ENCODE assay signal across 1 cellular context in genomic region chr3:125374996-125375941, GRCh38.
TF ChIP-seq lines count a peak whose summit lies in the region.

Gene ZNF148 (minus strand): TSS chr3:125375325. CDS start chr3:125313640, 61,685 bp downstream.

TF ChIP-seq in HepG2, 621 proteins besides CTCF, POLR2A, EP300 and RAD21 (continued from another document and continues in another):
- TF ChIP-seq ZNF318 (CRISPR knock-in tag; IDR thresholded peaks at IDR 0.05): no peak
- TF ChIP-seq SP5 (CRISPR knock-in tag; IDR thresholded peaks at IDR 0.05; ENCODE audit: borderline replicate concordance, low read depth): peak; percentile 34; the same call in 1 of the 2 replicates
- peak; percentile 69; the same call in 1 of the 2 replicates for TF ChIP-seq ZBTB42 (CRISPR knock-in tag; IDR thresholded peaks at IDR 0.05)
- no peak; the same call in 1 of the 2 replicates for TF ChIP-seq FOXC1 (CRISPR knock-in tag; IDR thresholded peaks at IDR 0.05; ENCODE audit: borderline replicate concordance)
- no peak for TF ChIP-seq HOXA7 (CRISPR knock-in tag; IDR thresholded peaks at IDR 0.05)
- no peak for TF ChIP-seq MBD4 (IDR thresholded peaks at IDR 0.05; ENCODE audit: borderline replicate concordance, low read length)
- TF ChIP-seq CSRNP2 (CRISPR knock-in tag; conservative IDR thresholded peaks at IDR 0.05; ENCODE audit: low read depth): peak; percentile 78; the same call in 1 of the 2 replicates
- TF ChIP-seq TAF1 (CRISPR knock-in tag; IDR thresholded peaks at IDR 0.05): peak; percentile 92
- peak; percentile 93 for TF ChIP-seq PHF8 (CRISPR knock-in tag; IDR thresholded peaks at IDR 0.05)
- TF ChIP-seq PAWR (CRISPR knock-in tag; IDR thresholded peaks at IDR 0.05; ENCODE audit: borderline replicate concordance): no peak
- TF ChIP-seq MIER2 (CRISPR knock-in tag; IDR thresholded peaks at IDR 0.05): no peak
- TF ChIP-seq E2F5 (CRISPR knock-in tag; conservative IDR thresholded peaks at IDR 0.05): peak; percentile 62; the same call in 1 of the 2 replicates
- TF ChIP-seq ZNF331 (CRISPR knock-in tag; IDR thresholded peaks at IDR 0.05): peak; percentile 83
- TF ChIP-seq TRIM22 (IDR thresholded peaks at IDR 0.05): no peak
- peak; percentile 44; the same call in 1 of the 2 replicates for TF ChIP-seq ZSCAN25 (CRISPR knock-in tag; IDR thresholded peaks at IDR 0.05)
- peak; percentile 98 for TF ChIP-seq KMT2B (CRISPR knock-in tag; IDR thresholded peaks at IDR 0.05)
- TF ChIP-seq SOX6 (IDR thresholded peaks at IDR 0.05): no peak
- peak; percentile 40; the same call in 1 of the 2 replicates for TF ChIP-seq SOX6 (CRISPR knock-in tag; IDR thresholded peaks at IDR 0.05)
- no peak for TF ChIP-seq IKZF4 (CRISPR knock-in tag; IDR thresholded peaks at IDR 0.05; ENCODE audit: borderline replicate concordance, low read depth, not compliant biosample characterization)
- no peak for TF ChIP-seq DNMT1 (CRISPR knock-in tag; IDR thresholded peaks at IDR 0.05)
- no peak for TF ChIP-seq RCOR2 (CRISPR knock-in tag; IDR thresholded peaks at IDR 0.05)
- no peak for TF ChIP-seq LRRFIP1 (CRISPR knock-in tag; conservative IDR thresholded peaks at IDR 0.05)
- 0 out of 2 replicates have a peak, but pooled peaks have one; percentile 50 for TF ChIP-seq STAT5B (CRISPR knock-in tag; IDR thresholded peaks at IDR 0.05)
- TF ChIP-seq ZNF441 (CRISPR knock-in tag; IDR thresholded peaks at IDR 0.05; ENCODE audit: borderline replicate concordance): peak; percentile 12; the same call in 1 of the 2 replicates
- peak; percentile 27; the same call in 1 of the 2 replicates for TF ChIP-seq TBX3 (IDR thresholded peaks at IDR 0.05; ENCODE audit: borderline replicate concordance)
- no peak for TF ChIP-seq SP140L (CRISPR knock-in tag; IDR thresholded peaks at IDR 0.05; ENCODE audit: borderline replicate concordance)
- peak; percentile 89 for TF ChIP-seq ERF (CRISPR knock-in tag; IDR thresholded peaks at IDR 0.05)
- peak; percentile 90 for TF ChIP-seq TEAD3 (CRISPR knock-in tag; optimal IDR thresholded peaks at IDR 0.05; ENCODE audit: borderline replicate concordance)
- TF ChIP-seq ZSCAN31 (CRISPR knock-in tag; IDR thresholded peaks at IDR 0.05; ENCODE audit: low read depth): peak; percentile 84; the same call in 1 of the 2 replicates
- TF ChIP-seq CREBL2 (CRISPR knock-in tag; IDR thresholded peaks at IDR 0.05; ENCODE audit: borderline replicate concordance): 0 out of 2 replicates have a peak, but pooled peaks have one; percentile 43
- TF ChIP-seq ZNF790 (CRISPR knock-in tag; IDR thresholded peaks at IDR 0.05; ENCODE audit: borderline replicate concordance): no peak
- peak; percentile 66 for TF ChIP-seq RXRA (CRISPR knock-in tag; IDR thresholded peaks at IDR 0.05)
- TF ChIP-seq ZNF552 (CRISPR knock-in tag; IDR thresholded peaks at IDR 0.05; ENCODE audit: borderline replicate concordance): peak; percentile 62; the same call in 1 of the 2 replicates
- no peak for TF ChIP-seq ZNF30 (CRISPR knock-in tag; IDR thresholded peaks at IDR 0.05)
- peak; percentile 84 for TF ChIP-seq ZMYM4 (CRISPR knock-in tag; IDR thresholded peaks at IDR 0.05)
- 0 out of 2 replicates have a peak, but pooled peaks have one; percentile 55 for TF ChIP-seq FLYWCH1 (CRISPR knock-in tag; IDR thresholded peaks at IDR 0.05)
- peak; percentile 59; the same call in 1 of the 2 replicates for TF ChIP-seq NFAT5 (CRISPR knock-in tag; IDR thresholded peaks at IDR 0.05)
- TF ChIP-seq SAP130 (CRISPR knock-in tag; IDR thresholded peaks at IDR 0.05; ENCODE audit: low read depth): peak; percentile 94
- TF ChIP-seq ZNF879 (CRISPR knock-in tag; IDR thresholded peaks at IDR 0.05): no peak
- TF ChIP-seq NR2F1 (CRISPR knock-in tag; IDR thresholded peaks at IDR 0.05): no peak
- peak; percentile 44; the same call in 1 of the 2 replicates for TF ChIP-seq ZFP41 (CRISPR knock-in tag; IDR thresholded peaks at IDR 0.05; ENCODE audit: borderline replicate concordance)
- no peak for TF ChIP-seq SCMH1 (CRISPR knock-in tag; IDR thresholded peaks at IDR 0.05; ENCODE audit: borderline replicate concordance)
